In genomic region chr7:99325597-99326407, GRCh38 we compare ENCODE assay signal across 1 cellular context.
TF ChIP-seq lines count a peak whose summit lies in the region.

TSS of gene ARPC1A (plus strand) at chr7:99325898. CDS start at chr7:99333354, 7,456 bp downstream.

TF ChIP-seq in HepG2, 621 proteins besides CTCF, POLR2A, EP300 and RAD21 (continued from another document and continues in another):
- TF ChIP-seq AGO2 (optimal IDR thresholded peaks at IDR 0.05; ENCODE audit: low read depth, low read length) = no peak
- no peak for TF ChIP-seq FIP1L1 (IDR thresholded peaks at IDR 0.05; ENCODE audit: borderline replicate concordance, insufficient read depth, low read depth, low read length)
- TF ChIP-seq FOXO4 (CRISPR knock-in tag; conservative IDR thresholded peaks at IDR 0.05) = no peak
- TF ChIP-seq E2F5 (CRISPR knock-in tag; conservative IDR thresholded peaks at IDR 0.05) = 0 out of 2 replicates have a peak, but pooled peaks have one; percentile 25
- no peak for TF ChIP-seq CREM (IDR thresholded peaks at IDR 0.05)
- no peak for TF ChIP-seq CREM (CRISPR knock-in tag; IDR thresholded peaks at IDR 0.05)
- TF ChIP-seq ZNF557 (CRISPR knock-in tag; IDR thresholded peaks at IDR 0.05) = no peak
- TF ChIP-seq ZNF749 (CRISPR knock-in tag; IDR thresholded peaks at IDR 0.05; ENCODE audit: borderline replicate concordance) = no peak; the same call in 1 of the 2 replicates
- TF ChIP-seq HOXA7 (CRISPR knock-in tag; IDR thresholded peaks at IDR 0.05) = no peak
- TF ChIP-seq ZBTB20 (CRISPR knock-in tag; IDR thresholded peaks at IDR 0.05; ENCODE audit: borderline replicate concordance, low read depth) = no peak
- 0 out of 2 replicates have a peak, but pooled peaks have one; percentile 79 for TF ChIP-seq E2F2 (CRISPR knock-in tag; IDR thresholded peaks at IDR 0.05; ENCODE audit: borderline replicate concordance)
- TF ChIP-seq SMAD1 (CRISPR knock-in tag; IDR thresholded peaks at IDR 0.05; ENCODE audit: borderline replicate concordance, low read depth) = peak; percentile 79; the same call in 1 of the 2 replicates
- TF ChIP-seq EED (CRISPR knock-in tag; IDR thresholded peaks at IDR 0.05) = 0 out of 2 replicates have a peak, but pooled peaks have one; percentile 72
- no peak for TF ChIP-seq ZNF33A (CRISPR knock-in tag; IDR thresholded peaks at IDR 0.05; ENCODE audit: borderline replicate concordance)
- TF ChIP-seq ZNF264 (CRISPR knock-in tag; IDR thresholded peaks at IDR 0.05) = peak; percentile 93
- TF ChIP-seq HNF1B (CRISPR knock-in tag; IDR thresholded peaks at IDR 0.05) = peak; percentile 82
- 0 out of 2 replicates have a peak, but pooled peaks have one; percentile 28 for TF ChIP-seq ZNF589 (CRISPR knock-in tag; conservative IDR thresholded peaks at IDR 0.05)
- TF ChIP-seq ZKSCAN8 (CRISPR knock-in tag; IDR thresholded peaks at IDR 0.05; ENCODE audit: borderline replicate concordance) = peak; percentile 95; the same call in 1 of the 2 replicates
- TF ChIP-seq KDM2A (CRISPR knock-in tag; IDR thresholded peaks at IDR 0.05; ENCODE audit: borderline replicate concordance, low read depth) = peak; percentile 96
- TF ChIP-seq NFATC3 (CRISPR knock-in tag; IDR thresholded peaks at IDR 0.05) = peak; percentile 52; the same call in 1 of the 2 replicates
- TF ChIP-seq GATAD1 (CRISPR knock-in tag; IDR thresholded peaks at IDR 0.05) = peak; percentile 94
- peak; percentile 43; the same call in 1 of the 2 replicates for TF ChIP-seq ZNF350 (CRISPR knock-in tag; IDR thresholded peaks at IDR 0.05; ENCODE audit: borderline replicate concordance, low read depth)
- TF ChIP-seq ZNF678 (CRISPR knock-in tag; IDR thresholded peaks at IDR 0.05) = 0 out of 2 replicates have a peak, but pooled peaks have one; percentile 62
- 0 out of 2 replicates have a peak, but pooled peaks have one; percentile 18 for TF ChIP-seq HOMEZ (CRISPR knock-in tag; IDR thresholded peaks at IDR 0.05; ENCODE audit: low read depth)
- TF ChIP-seq CC2D1A (CRISPR knock-in tag; IDR thresholded peaks at IDR 0.05) = no peak
- TF ChIP-seq NCOA1 (CRISPR knock-in tag; IDR thresholded peaks at IDR 0.05) = no peak
- peak; percentile 82; the same call in 1 of the 2 replicates for TF ChIP-seq GLI4 (CRISPR knock-in tag; IDR thresholded peaks at IDR 0.05; ENCODE audit: borderline replicate concordance)
- no peak for TF ChIP-seq KDM3A (CRISPR knock-in tag; IDR thresholded peaks at IDR 0.05; ENCODE audit: low read depth)
- TF ChIP-seq TRIM22 (IDR thresholded peaks at IDR 0.05) = no peak
- peak; percentile 76; the same call in 1 of the 2 replicates for TF ChIP-seq HIVEP1 (CRISPR knock-in tag; IDR thresholded peaks at IDR 0.05)
- peak; percentile 97 for TF ChIP-seq KAT8 (CRISPR knock-in tag; IDR thresholded peaks at IDR 0.05)
- TF ChIP-seq CERS6 (CRISPR knock-in tag; IDR thresholded peaks at IDR 0.05) = peak; percentile 23; the same call in 1 of the 2 replicates
- peak; percentile 88 for TF ChIP-seq IKZF5 (CRISPR knock-in tag; IDR thresholded peaks at IDR 0.05)
- TF ChIP-seq REXO4 (CRISPR knock-in tag; IDR thresholded peaks at IDR 0.05; ENCODE audit: borderline replicate concordance) = 0 out of 2 replicates have a peak, but pooled peaks have one; percentile 70
- no peak; the same call in 1 of the 2 replicates for TF ChIP-seq TFAP4 (IDR thresholded peaks at IDR 0.05; ENCODE audit: borderline replicate concordance, low read depth)
- TF ChIP-seq ZNF501 (CRISPR knock-in tag; IDR thresholded peaks at IDR 0.05) = peak; percentile 92
- peak; percentile 76 for TF ChIP-seq MAX (IDR thresholded peaks at IDR 0.05)
- peak; percentile 62; the same call in 1 of the 2 replicates for TF ChIP-seq ZNF766 (CRISPR knock-in tag; IDR thresholded peaks at IDR 0.05; ENCODE audit: borderline replicate concordance)
- peak; percentile 19; the same call in 1 of the 2 replicates for TF ChIP-seq AHR (CRISPR knock-in tag; IDR thresholded peaks at IDR 0.05)
- TF ChIP-seq MXD1 (CRISPR knock-in tag; IDR thresholded peaks at IDR 0.05) = 0 out of 2 replicates have a peak, but pooled peaks have one; percentile 46
- peak; percentile 83 for TF ChIP-seq ZNF781 (CRISPR knock-in tag; IDR thresholded peaks at IDR 0.05; ENCODE audit: borderline replicate concordance, not compliant biosample characterization)
- TF ChIP-seq HMGXB4 (CRISPR knock-in tag; IDR thresholded peaks at IDR 0.05; ENCODE audit: borderline replicate concordance in 1 of 2, low read depth in 1 of 2) = peak; percentile 92 to 97
- TF ChIP-seq ZNF275 (CRISPR knock-in tag; IDR thresholded peaks at IDR 0.05; ENCODE audit: borderline replicate concordance) = no peak
- TF ChIP-seq SNRNP70 (IDR thresholded peaks at IDR 0.05; ENCODE audit: low read depth, low read length) = no peak
- 0 out of 2 replicates have a peak, but pooled peaks have one; percentile 47 for TF ChIP-seq BATF2 (CRISPR knock-in tag; IDR thresholded peaks at IDR 0.05)
- no peak for TF ChIP-seq ZNF20 (CRISPR knock-in tag; IDR thresholded peaks at IDR 0.05)
